ENCODE assay signal across 15 cellular contexts in genomic region chr5:167261309-167262100, GRCh38.
DNase-seq lines count a peak whose midpoint lies in the region; ATAC-seq, FAIRE-seq and TF ChIP-seq lines count a peak whose summit lies in the region.
"Had no signal": no experiment of that assay in that cellular context is flagged by ENCODE, and none has a peak within 500 bp of the region (broad histone marks: within the 10 kb centered on the region; RNA-seq: fewer than 3 reads in every experiment).

No MANE protein-coding gene starts in this region.

- no peaks in the 10 kb centered on the region for H3K9me3 ChIP-seq in neural progenitor cell (ENCODE audit: low read depth)
- H3K9me3 ChIP-seq: gastroesophageal sphincter, tibial artery had no signal

- H3K79me2 ChIP-seq in neural progenitor cell (ENCODE audit: low read depth), result no peaks in the 10 kb centered on the region

- H3F3A ChIP-seq in neural progenitor cell (ENCODE audit: low read depth), result no peaks in the 10 kb centered on the region

- H2AFZ ChIP-seq in neural progenitor cell (replicated peaks), result no peak overlapping the region

- H3K4me3 ChIP-seq in choroid plexus epithelial cell (ENCODE audit: low read depth, low read length) (no peak overlapping the region), neural progenitor cell (no peak overlapping the region)
- H3K4me3 ChIP-seq: gastroesophageal sphincter, tibial artery had no signal

- CTCF ChIA-PET in activated CD4-positive, alpha-beta T cell treated with anti-CD3 and anti-CD28 coated beads for 36 hours (lab: Charles Lee), result no interaction called here

- intact Hi-C loops in Right ventricle myocardium superior (cut with DNase I), result no loop called here
- intact Hi-C loops in activated CD4-positive, alpha-beta T cell treated with anti-CD3 and anti-CD28 coated beads for 36 hours (cut with DNase I, micrococcal nuclease), result no loop called here

- peaks cover 1% of the 10 kb centered on the region for H3K36me3 Mint-ChIP-seq in neural progenitor cell
- H3K36me3 Mint-ChIP-seq in activated CD4-positive, alpha-beta T cell treated with anti-CD3 and anti-CD28 coated beads for 36 hours (ENCODE audit: low read depth), result no peaks in the 10 kb centered on the region
- H3K36me3 Mint-ChIP-seq: activated naive CD8-positive, alpha-beta T cell treated with anti-CD3 and anti-CD28 coated beads, Interleukin-2, amount 10 ng/mL, durations not matched to agents 7 days and 5 days; naive B cell had no signal

- TF ChIP-seq CTCF in GM12872 (IDR thresholded peaks at IDR 0.05; ENCODE audit: insufficient read depth, low read depth, low read length) (0 out of 3 replicates have a peak, but pooled peaks have one; percentile 15), choroid plexus epithelial cell (conservative IDR thresholded peaks at IDR 0.05; ENCODE audit: low read depth, low read length) (peak; percentile 47), neural progenitor cell (IDR thresholded peaks at IDR 0.05) (peak; percentile 59)

- POLR2A ChIA-PET in activated CD4-positive, alpha-beta T cell treated with anti-CD3 and anti-CD28 coated beads for 36 hours (lab: Charles Lee), result interaction anchor here (0.6 kb wide), 1 partner anchor 204 kb away, joined by 4 read pairs; no protein-coding TSS in a partner anchor

- H3K4me1 Mint-ChIP-seq in neural progenitor cell, result no peaks in the 10 kb centered on the region
- H3K4me1 Mint-ChIP-seq in activated CD4-positive, alpha-beta T cell treated with anti-CD3 and anti-CD28 coated beads for 36 hours, result no peaks in the 10 kb centered on the region
- H3K4me1 Mint-ChIP-seq: activated naive CD8-positive, alpha-beta T cell treated with anti-CD3 and anti-CD28 coated beads, Interleukin-2, amount 10 ng/mL, durations not matched to agents 7 days and 5 days; naive B cell had no signal

- no peak overlapping the region for H3K9ac ChIP-seq in neural progenitor cell

- H3K27me3 ChIP-seq in neural progenitor cell, result no peaks in the 10 kb centered on the region
- H3K27me3 ChIP-seq: gastroesophageal sphincter, tibial artery had no signal

- no peak overlapping the region for H3K27ac ChIP-seq in neural progenitor cell
- H3K27ac ChIP-seq: gastroesophageal sphincter, tibial artery had no signal

- no peaks in the 10 kb centered on the region for H3K4me1 ChIP-seq in neural progenitor cell
- H3K4me1 ChIP-seq: gastroesophageal sphincter, tibial artery had no signal

- DNase-seq in M059J (ENCODE audit: low read depth) (peak; percentile 15), choroid plexus epithelial cell (ENCODE audit: low read depth) (peak; percentile 7), neural progenitor cell (ENCODE audit: low spot score) (peak; percentile 21), HTR-8/SVneo (ENCODE audit: insufficient read length, low spot score) (no peak), Right ventricle myocardium superior (no peak)
- no peak for DNase-seq in activated CD4-positive, alpha-beta T cell treated with anti-CD3 and anti-CD28 coated beads for 36 hours
- DNase-seq: activated naive CD8-positive, alpha-beta T cell treated with anti-CD3 and anti-CD28 coated beads, Interleukin-2, amount 10 ng/mL, durations not matched to agents 7 days and 5 days; HCEC 1CT; naive B cell; stimulated activated CD4-positive, alpha-beta T cell treated with anti-CD3 and anti-CD28 coated beads, Interleukin-4, amount 100 ng/mL, for 1 hour; tibial artery had no signal

- no peaks in the 10 kb centered on the region for H4K20me1 ChIP-seq in neural progenitor cell (ENCODE audit: low read depth)

- no peak for FAIRE-seq in HTR-8/SVneo (lab: Jason Lieb, UNC)
- FAIRE-seq: GM18507 had no signal

- H3K36me3 ChIP-seq in neural progenitor cell, result no peaks in the 10 kb centered on the region
- H3K36me3 ChIP-seq: gastroesophageal sphincter, tibial artery had no signal

- no peak overlapping the region for H3K4me3 Mint-ChIP-seq in neural progenitor cell
- no peak overlapping the region for H3K4me3 Mint-ChIP-seq in activated CD4-positive, alpha-beta T cell treated with anti-CD3 and anti-CD28 coated beads for 36 hours
- H3K4me3 Mint-ChIP-seq: activated naive CD8-positive, alpha-beta T cell treated with anti-CD3 and anti-CD28 coated beads, Interleukin-2, amount 10 ng/mL, durations not matched to agents 7 days and 5 days; naive B cell had no signal

- H3K9me3 Mint-ChIP-seq in neural progenitor cell, result peaks cover 4% of the 10 kb centered on the region
- peaks cover 2% of the 10 kb centered on the region for H3K9me3 Mint-ChIP-seq in activated CD4-positive, alpha-beta T cell treated with anti-CD3 and anti-CD28 coated beads for 36 hours (ENCODE audit: low read depth)
- H3K9me3 Mint-ChIP-seq: activated naive CD8-positive, alpha-beta T cell treated with anti-CD3 and anti-CD28 coated beads, Interleukin-2, amount 10 ng/mL, durations not matched to agents 7 days and 5 days had no signal

- ATAC-seq in HG03280 (IDR thresholded peaks at IDR 0.05; ENCODE audit: unreplicated experiment) (no peak), Right ventricle myocardium superior (ENCODE audit: poor library complexity) (no peak)
- ATAC-seq in activated CD4-positive, alpha-beta T cell treated with anti-CD3 and anti-CD28 coated beads for 36 hours, result no peak
- ATAC-seq: gastroesophageal sphincter had no signal

- H3K4me2 ChIP-seq in neural progenitor cell, result no peak overlapping the region

- no peak overlapping the region for H3K27ac Mint-ChIP-seq in neural progenitor cell
- H3K27ac Mint-ChIP-seq in activated CD4-positive, alpha-beta T cell treated with anti-CD3 and anti-CD28 coated beads for 36 hours, result no peak overlapping the region
- H3K27ac Mint-ChIP-seq: activated naive CD8-positive, alpha-beta T cell treated with anti-CD3 and anti-CD28 coated beads, Interleukin-2, amount 10 ng/mL, durations not matched to agents 7 days and 5 days; naive B cell had no signal

- H3K27me3 Mint-ChIP-seq in neural progenitor cell (ENCODE audit: insufficient read depth, low read depth), result peaks cover 2% of the 10 kb centered on the region
- no peaks in the 10 kb centered on the region for H3K27me3 Mint-ChIP-seq in activated CD4-positive, alpha-beta T cell treated with anti-CD3 and anti-CD28 coated beads for 36 hours
- H3K27me3 Mint-ChIP-seq: activated naive CD8-positive, alpha-beta T cell treated with anti-CD3 and anti-CD28 coated beads, Interleukin-2, amount 10 ng/mL, durations not matched to agents 7 days and 5 days; naive B cell had no signal

Comparison
In these comparisons a context has a peak if more than half of its experiments do, and no peak if none do; other contexts are left out.
1. DNase-seq: peak in M059J (single experiment), choroid plexus epithelial cell (single experiment) and neural progenitor cell (single experiment); none in HTR-8/SVneo (single experiment), Right ventricle myocardium superior (single experiment) and activated CD4-positive, alpha-beta T cell treated with anti-CD3 and anti-CD28 coated beads for 36 hours (single experiment).
2. Peak in every context shown above with its lines, with median percentiles within 50 percentile points of each other: CTCF ChIP-seq.